Comparison of ENCODE assay signal across 9 cellular contexts in genomic region chr2:143930891-143931290, GRCh38.
"Had no signal": no experiment of that assay in that cellular context is flagged by ENCODE, and none has a peak within 500 bp of the region (broad histone marks: within the 10 kb centered on the region; RNA-seq: fewer than 3 reads in every experiment).

No MANE protein-coding gene starts in this region.

- H2AFZ ChIP-seq: GM23248, GM23338 had no signal

- H3K4me3 ChIP-seq: GM23248, GM23338, HAP-1 had no signal

- H3K9me3 ChIP-seq: HAP-1 had no signal

- H3K36me3 ChIP-seq: HAP-1 had no signal

- H3K4me2 ChIP-seq: GM23338 had no signal

- ATAC-seq: GM23338, HCT116 had no signal

- H3K4me1 ChIP-seq: HAP-1 had no signal

- H3K9ac ChIP-seq: GM23248 had no signal

- H3K27ac ChIP-seq: GM23248 had no signal

- DNase-seq: GM23248, GOT3, H7, H9, HCEC 1CT, HFFc6 had no signal
